Comparison of ENCODE assay signal across 21 cellular contexts in the genomic region with DNA sequence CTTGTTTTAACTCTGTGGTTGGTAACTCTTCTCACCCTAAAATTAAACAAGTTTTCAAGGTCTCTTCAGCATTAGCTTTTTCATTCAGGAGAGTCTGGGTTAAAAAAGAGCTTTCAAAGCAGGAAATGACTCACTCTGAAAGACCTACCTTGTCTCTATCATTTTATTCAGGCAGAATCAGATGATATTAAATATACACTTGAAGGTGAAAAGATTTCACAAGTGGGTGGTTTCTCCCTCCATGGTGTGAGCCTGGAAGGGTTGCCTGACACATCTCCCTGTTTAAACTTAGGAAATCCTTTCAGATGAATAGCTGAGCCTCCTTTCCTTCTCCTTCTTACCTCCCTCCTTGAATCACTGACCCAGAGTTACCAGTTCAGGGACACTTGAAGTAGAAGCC.
DNase-seq lines count a peak whose midpoint lies in the region; FAIRE-seq and TF ChIP-seq lines count a peak whose summit lies in the region.
"Had no signal": no experiment of that assay in that cellular context is flagged by ENCODE, and none has a peak within 500 bp of the region (broad histone marks: within the 10 kb centered on the region; RNA-seq: fewer than 3 reads in every experiment).

No MANE protein-coding gene starts in this region.

- H3K4me3 ChIP-seq in bronchial epithelial cell (ENCODE audit: low read depth, low read length) (no peak overlapping the region), keratinocyte (ENCODE audit: control insufficient read depth in 2 of 3, extremely low read depth in 1 of 3, insufficient read depth in 2 of 3, low read depth in 1 of 3, low read length in 3 of 3) (no peak overlapping the region)
- H3K4me3 ChIP-seq: BLaER1, GM12878, SK-N-MC had no signal

- no peak overlapping the region for H3K27ac ChIP-seq in keratinocyte (ENCODE audit: control insufficient read depth, insufficient read depth, low read length)
- H3K27ac ChIP-seq: BLaER1, SK-N-MC had no signal

- H3K27me3 ChIP-seq in bronchial epithelial cell (ENCODE audit: control insufficient read depth, insufficient read depth, low read length): no peaks in the 10 kb centered on the region
- no peaks in the 10 kb centered on the region for H3K27me3 ChIP-seq in keratinocyte (ENCODE audit: control insufficient read depth, extremely low read depth, insufficient read depth, low read length)
- H3K27me3 ChIP-seq: BLaER1 had no signal

- no peaks in the 10 kb centered on the region for H3K9me3 ChIP-seq in keratinocyte (ENCODE audit: control insufficient read depth, low read depth, low read length)
- H3K9me3 ChIP-seq: BLaER1 had no signal

- no peak for DNase-seq in D721Med (ENCODE audit: insufficient read length, low spot score)
- DNase-seq in M059J (ENCODE audit: low read depth): peak; percentile 57
- DNase-seq in bronchial epithelial cell (ENCODE audit: low read depth): peak; percentile 64
- no peak for DNase-seq in keratinocyte (ENCODE audit: low read depth, low spot score)
- no peak for DNase-seq in activated naive CD4-positive, alpha-beta T cell (lab: John Stamatoyannopoulos, UW)
- no peak for DNase-seq in activated CD4-positive, alpha-beta T cell treated with anti-CD3 and anti-CD28 coated beads, Interleukin-2, amount 10 ng/mL, durations not matched to agents 7 days and 5 days
- no peak for DNase-seq in stimulated activated CD4-positive, alpha-beta T cell treated with anti-CD3 and anti-CD28 coated beads, Interleukin-4, amount 100 ng/mL, for 4 hours
- DNase-seq: Calu3; CD4-positive, alpha-beta memory T cell; DMS53; EL; KBM-7; NCI-H1092; NCI-H1436 treated with DMSO at 0.1 percent for 48 hours; NCI-H2029 treated with DMSO at 0.1 percent for 48 hours; NCI-H510A treated with DMSO at 0.1 percent for 48 hours; NCI-H774; SHP77 had no signal

- FAIRE-seq in D721Med (lab: Jason Lieb, UNC) (peak; percentile 51), bronchial epithelial cell (lab: Jason Lieb, UNC) (no peak), keratinocyte (lab: Jason Lieb, UNC) (no peak)
- FAIRE-seq: GM12878 had no signal

- no peak overlapping the region for H3K4me3 Mint-ChIP-seq in activated CD4-positive, alpha-beta T cell treated with anti-CD3 and anti-CD28 coated beads, Interleukin-2, amount 10 ng/mL, durations not matched to agents 7 days and 5 days
- H3K4me3 Mint-ChIP-seq: CD4-positive, alpha-beta memory T cell had no signal

- H3K36me3 Mint-ChIP-seq in activated CD4-positive, alpha-beta T cell treated with anti-CD3 and anti-CD28 coated beads, Interleukin-2, amount 10 ng/mL, durations not matched to agents 7 days and 5 days (ENCODE audit: low read depth): no peaks in the 10 kb centered on the region
- H3K36me3 Mint-ChIP-seq: CD4-positive, alpha-beta memory T cell had no signal

- TF ChIP-seq CTCF in D721Med (IDR thresholded peaks at IDR 0.05; ENCODE audit: insufficient read depth, missing control alignments) (no peak), bronchial epithelial cell (IDR thresholded peaks at IDR 0.05; ENCODE audit: insufficient read depth, low read length, severe bottlenecking) (no peak), keratinocyte (optimal IDR thresholded peaks at IDR 0.05 in 1 of 3, IDR thresholded peaks at IDR 0.05 in 1 of 3, conservative IDR thresholded peaks at IDR 0.05 in 1 of 3; ENCODE audit: extremely low read depth in 1 of 3, insufficient read depth in 2 of 3, low read length in 3 of 3) (no peak)

- peaks cover 9% of the 10 kb centered on the region for H3K4me1 ChIP-seq in keratinocyte (ENCODE audit: control insufficient read depth, extremely low read depth, insufficient read depth, low read length)
- H3K4me1 ChIP-seq: BLaER1 had no signal

- H3K4me1 Mint-ChIP-seq in activated CD4-positive, alpha-beta T cell treated with anti-CD3 and anti-CD28 coated beads, Interleukin-2, amount 10 ng/mL, durations not matched to agents 7 days and 5 days: no peaks in the 10 kb centered on the region
- H3K4me1 Mint-ChIP-seq: CD4-positive, alpha-beta memory T cell had no signal

- H3K79me2 ChIP-seq in keratinocyte (ENCODE audit: control insufficient read depth, insufficient read depth, low read length): no peaks in the 10 kb centered on the region

- no peaks in the 10 kb centered on the region for H3K27me3 Mint-ChIP-seq in activated CD4-positive, alpha-beta T cell treated with anti-CD3 and anti-CD28 coated beads, Interleukin-2, amount 10 ng/mL, durations not matched to agents 7 days and 5 days
- H3K27me3 Mint-ChIP-seq: CD4-positive, alpha-beta memory T cell had no signal

- H3K36me3 ChIP-seq in bronchial epithelial cell (ENCODE audit: control insufficient read depth, insufficient read depth, low read length) (no peaks in the 10 kb centered on the region), keratinocyte (ENCODE audit: control insufficient read depth in 2 of 2, extremely low read depth in 1 of 2, insufficient read depth in 2 of 2, low read length in 2 of 2) (no peaks in the 10 kb centered on the region)
- H3K36me3 ChIP-seq: BLaER1 had no signal

- POLR2A ChIA-PET in activated CD4-positive, alpha-beta T cell treated with anti-CD3 and anti-CD28 coated beads, Interleukin-2, amount 10 ng/mL, durations not matched to agents 7 days and 5 days (lab: Charles Lee): no interaction called here

- H3K4me2 ChIP-seq in keratinocyte (ENCODE audit: control insufficient read depth, extremely low read depth, insufficient read depth, low read depth, low read length): no peak overlapping the region
- H3K4me2 ChIP-seq: BLaER1 had no signal

- dilution Hi-C loops in keratinocyte (cut with MboI; ENCODE audit: extremely low pct_ligation_motif_present, low sequenced_read_pairs): no loop called here

- no peak overlapping the region for H3K9ac ChIP-seq in keratinocyte (ENCODE audit: control insufficient read depth, extremely low read depth, insufficient read depth, low read length)
- H3K9ac ChIP-seq: BLaER1 had no signal

- H2AFZ ChIP-seq in keratinocyte (ENCODE audit: control insufficient read depth, low read length): peak overlapping the region; percentile 29

- no peak overlapping the region for H3K27ac Mint-ChIP-seq in activated CD4-positive, alpha-beta T cell treated with anti-CD3 and anti-CD28 coated beads, Interleukin-2, amount 10 ng/mL, durations not matched to agents 7 days and 5 days
- H3K27ac Mint-ChIP-seq: CD4-positive, alpha-beta memory T cell had no signal

- no peaks in the 10 kb centered on the region for H3K9me3 Mint-ChIP-seq in activated CD4-positive, alpha-beta T cell treated with anti-CD3 and anti-CD28 coated beads, Interleukin-2, amount 10 ng/mL, durations not matched to agents 7 days and 5 days

- H3K9me1 ChIP-seq in keratinocyte (ENCODE audit: control insufficient read depth, extremely low read depth, insufficient read depth, low read length): no peaks in the 10 kb centered on the region

- no peaks in the 10 kb centered on the region for H4K20me1 ChIP-seq in keratinocyte (ENCODE audit: control insufficient read depth, extremely low read depth, insufficient read depth, low read length)
- H4K20me1 ChIP-seq: BLaER1 had no signal

- CTCF ChIA-PET in activated CD4-positive, alpha-beta T cell treated with anti-CD3 and anti-CD28 coated beads, Interleukin-2, amount 10 ng/mL, durations not matched to agents 7 days and 5 days (lab: Charles Lee): interaction anchor here (0.7 kb wide), 1 partner anchor 53 kb away, joined by 3 read pairs; no protein-coding TSS in a partner anchor

Comparison
In these comparisons a context has a peak if more than half of its experiments do, and no peak if none do; other contexts are left out.
1. DNase-seq: peak in M059J (single experiment) and bronchial epithelial cell (single experiment); none in D721Med (single experiment), keratinocyte (single experiment), activated naive CD4-positive, alpha-beta T cell (0 of 4), activated CD4-positive, alpha-beta T cell treated with anti-CD3 and anti-CD28 coated beads, Interleukin-2, amount 10 ng/mL, durations not matched to agents 7 days and 5 days (single experiment) and stimulated activated CD4-positive, alpha-beta T cell treated with anti-CD3 and anti-CD28 coated beads, Interleukin-4, amount 100 ng/mL, for 4 hours (0 of 2).